In the genomic region with DNA sequence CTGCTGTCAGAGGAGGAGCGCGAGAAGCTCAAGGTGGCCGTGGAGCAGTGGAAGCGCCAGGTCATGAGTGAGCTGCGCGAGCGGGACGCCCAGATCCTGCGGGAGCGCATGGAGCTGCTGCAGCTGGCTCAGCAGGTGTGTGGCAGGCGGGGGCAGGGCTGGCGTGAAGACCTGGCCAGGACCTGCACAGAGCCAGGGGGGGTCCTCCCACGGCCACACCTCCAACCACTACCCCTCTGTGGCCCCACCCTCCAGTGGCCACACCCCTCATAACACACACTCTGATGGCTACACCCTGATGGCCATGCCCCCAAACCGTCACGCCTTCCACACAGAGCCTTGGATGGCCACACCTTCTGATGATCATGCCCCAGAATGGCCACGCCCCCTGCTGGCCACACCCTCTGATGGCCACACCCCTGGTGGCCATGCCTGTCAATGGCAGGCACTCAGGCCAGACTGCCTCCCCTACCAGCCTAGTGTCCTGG, we compare ENCODE assay signal across 8 cellular contexts. TPM values are rescaled to one million over a fixed set of nuclear protein-coding genes. Genes with fewer than 3 reads are reported as not detected.
DNase-seq lines count a peak whose midpoint lies in the region; ATAC-seq and TF ChIP-seq lines count a peak whose summit lies in the region.

No MANE protein-coding gene starts in this region.

- H3K9me3 Mint-ChIP-seq in T-helper 1 cell treated with Interleukin-12 subunit alpha and Interleukin-12 subunit beta and Interleukin-4 antibody, amounts not matched to agents 30 μg/mL and 1 μg/mL, for 36 hours, result no peaks in the 10 kb centered on the region
- no peaks in the 10 kb centered on the region for H3K9me3 Mint-ChIP-seq in stimulated activated naive CD8-positive, alpha-beta T cell treated with anti-CD3 and anti-CD28 coated beads, Interleukin-15, amount 100 ng/mL, for 72 hours

- TF ChIP-seq CTCF in BE2C (IDR thresholded peaks at IDR 0.05; ENCODE audit: low read depth, low read length), result no peak

- H3K36me3 ChIP-seq in BE2C, result no peaks in the 10 kb centered on the region

- peak overlapping the region; percentile 98 for H3K27ac Mint-ChIP-seq in T-helper 1 cell treated with Interleukin-12 subunit alpha and Interleukin-12 subunit beta and Interleukin-4 antibody, amounts not matched to agents 30 μg/mL and 1 μg/mL, for 36 hours
- no peak overlapping the region for H3K27ac Mint-ChIP-seq in stimulated activated naive CD8-positive, alpha-beta T cell treated with anti-CD3 and anti-CD28 coated beads, Interleukin-15, amount 100 ng/mL, for 72 hours

- H3K4me1 Mint-ChIP-seq in T-helper 1 cell treated with Interleukin-12 subunit alpha and Interleukin-12 subunit beta and Interleukin-4 antibody, amounts not matched to agents 30 μg/mL and 1 μg/mL, for 36 hours (ENCODE audit: low read depth), result peaks cover 37% of the 10 kb centered on the region
- H3K4me1 Mint-ChIP-seq in stimulated activated naive CD8-positive, alpha-beta T cell treated with anti-CD3 and anti-CD28 coated beads, Interleukin-15, amount 100 ng/mL, for 72 hours, result peaks cover 50% of the 10 kb centered on the region

- intact Hi-C loops in left cardiac atrium (cut with DNase I), result no loop called here

- no peaks in the 10 kb centered on the region for H3K4me1 ChIP-seq in BE2C

- H3K4me3 Mint-ChIP-seq in T-helper 1 cell treated with Interleukin-12 subunit alpha and Interleukin-12 subunit beta and Interleukin-4 antibody, amounts not matched to agents 30 μg/mL and 1 μg/mL, for 36 hours, result no peak overlapping the region
- H3K4me3 Mint-ChIP-seq in stimulated activated naive CD8-positive, alpha-beta T cell treated with anti-CD3 and anti-CD28 coated beads, Interleukin-15, amount 100 ng/mL, for 72 hours, result peak overlapping the region; percentile 13 to 29

- ATAC-seq in GM18498 (IDR thresholded peaks at IDR 0.05; ENCODE audit: unreplicated experiment) (peak; percentile 54), left cardiac atrium (peak; percentile 14 to 66), HG02798 (IDR thresholded peaks at IDR 0.05; ENCODE audit: poor library complexity, unreplicated experiment) (no peak)
- ATAC-seq in stimulated activated naive CD8-positive, alpha-beta T cell treated with anti-CD3 and anti-CD28 coated beads, Interleukin-15, amount 100 ng/mL, for 72 hours, result peak; percentile 79

- peaks cover 1% of the 10 kb centered on the region for H3K36me3 Mint-ChIP-seq in T-helper 1 cell treated with Interleukin-12 subunit alpha and Interleukin-12 subunit beta and Interleukin-4 antibody, amounts not matched to agents 30 μg/mL and 1 μg/mL, for 36 hours (ENCODE audit: low read depth)

- H3K27me3 ChIP-seq in BE2C, result no peaks in the 10 kb centered on the region

- no peaks in the 10 kb centered on the region for H3K9me3 ChIP-seq in BE2C

- no peaks in the 10 kb centered on the region for H3K27me3 Mint-ChIP-seq in T-helper 1 cell treated with Interleukin-12 subunit alpha and Interleukin-12 subunit beta and Interleukin-4 antibody, amounts not matched to agents 30 μg/mL and 1 μg/mL, for 36 hours (ENCODE audit: low read depth)
- no peaks in the 10 kb centered on the region for H3K27me3 Mint-ChIP-seq in stimulated activated naive CD8-positive, alpha-beta T cell treated with anti-CD3 and anti-CD28 coated beads, Interleukin-15, amount 100 ng/mL, for 72 hours

- H3K4me3 ChIP-seq in BE2C (ENCODE audit: low read depth, low read length), result no peak overlapping the region

- peak; percentile 63 for DNase-seq in BE2C
- peak in 42 of 76 experiments; percentile 1 to 59 (median 19) for DNase-seq in HUDEP-2 (lab: John Stamatoyannopoulos, UW; ENCODE audit: unreplicated experiment in 76 of 76)
- no peak for DNase-seq in left cardiac atrium
- DNase-seq in stimulated activated naive CD8-positive, alpha-beta T cell treated with anti-CD3 and anti-CD28 coated beads, Interleukin-15, amount 100 ng/mL, for 72 hours, result peak; percentile 79 to 87
- no peak for DNase-seq in KG1 (lab: John Stamatoyannopoulos, UW)

RNA-seq across cellular contexts. Expression of a gene that starts 23.4 kb away (rescaled TPM):
- 15.0 TPM for polyA plus RNA-seq in BE2C (2012; ENCODE audit: insufficient read depth, insufficient read length, low read depth)
- 1 to 10 TPM; 1.4 to 9.9 TPM for total RNA-seq in left cardiac atrium

Comparison
In these comparisons a context has a peak if more than half of its experiments do, and no peak if none do; other contexts are left out.
1. DNase-seq: peak in BE2C (single experiment), HUDEP-2 (42 of 76) and stimulated activated naive CD8-positive, alpha-beta T cell treated with anti-CD3 and anti-CD28 coated beads, Interleukin-15, amount 100 ng/mL, for 72 hours (2 of 2); none in left cardiac atrium (single experiment) and KG1 (single experiment).